In genomic region chr11:124935548-124936514, GRCh38 we compare ENCODE assay signal across 1 cellular context.
TF ChIP-seq lines count a peak whose summit lies in the region.

A gene with protein sequence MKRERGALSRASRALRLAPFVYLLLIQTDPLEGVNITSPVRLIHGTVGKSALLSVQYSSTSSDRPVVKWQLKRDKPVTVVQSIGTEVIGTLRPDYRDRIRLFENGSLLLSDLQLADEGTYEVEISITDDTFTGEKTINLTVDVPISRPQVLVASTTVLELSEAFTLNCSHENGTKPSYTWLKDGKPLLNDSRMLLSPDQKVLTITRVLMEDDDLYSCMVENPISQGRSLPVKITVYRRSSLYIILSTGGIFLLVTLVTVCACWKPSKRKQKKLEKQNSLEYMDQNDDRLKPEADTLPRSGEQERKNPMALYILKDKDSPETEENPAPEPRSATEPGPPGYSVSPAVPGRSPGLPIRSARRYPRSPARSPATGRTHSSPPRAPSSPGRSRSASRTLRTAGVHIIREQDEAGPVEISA (minus strand): TSS chr11:124936047. CDS start chr11:124936006, 41 bp downstream.

TF ChIP-seq in HepG2, 621 proteins besides CTCF, POLR2A, EP300 and RAD21 (continued from another document and continues in another):
- no peak for TF ChIP-seq ZNF710 (CRISPR knock-in tag; IDR thresholded peaks at IDR 0.05; ENCODE audit: borderline replicate concordance)
- no peak for TF ChIP-seq ZFP36 (IDR thresholded peaks at IDR 0.05; ENCODE audit: borderline replicate concordance, low read depth, low read length, partially characterized antibody)
- TF ChIP-seq SRSF1 (optimal IDR thresholded peaks at IDR 0.05; ENCODE audit: low read depth, low read length): no peak
- no peak for TF ChIP-seq ZNF775 (CRISPR knock-in tag; IDR thresholded peaks at IDR 0.05; ENCODE audit: borderline replicate concordance)
- TF ChIP-seq PLRG1 (conservative IDR thresholded peaks at IDR 0.05): no peak
- TF ChIP-seq ZNF598 (CRISPR knock-in tag; IDR thresholded peaks at IDR 0.05; ENCODE audit: borderline replicate concordance): peak; percentile 31; the same call in 1 of the 2 replicates
- no peak for TF ChIP-seq HDAC6 (IDR thresholded peaks at IDR 0.05; ENCODE audit: low read depth, low read length)
- TF ChIP-seq ZMAT3 (CRISPR knock-in tag; conservative IDR thresholded peaks at IDR 0.05): 0 out of 2 replicates have a peak, but pooled peaks have one; percentile 41
- TF ChIP-seq ZFP62 (CRISPR knock-in tag; IDR thresholded peaks at IDR 0.05): no peak
- no peak for TF ChIP-seq REXO4 (CRISPR knock-in tag; IDR thresholded peaks at IDR 0.05; ENCODE audit: borderline replicate concordance)
- TF ChIP-seq ZNF33A (CRISPR knock-in tag; IDR thresholded peaks at IDR 0.05; ENCODE audit: borderline replicate concordance): no peak
- TF ChIP-seq HNRNPH1 (optimal IDR thresholded peaks at IDR 0.05; ENCODE audit: low read depth, low read length): no peak
- no peak for TF ChIP-seq DNMT3B (CRISPR knock-in tag; conservative IDR thresholded peaks at IDR 0.05)
- TF ChIP-seq ZIK1 (CRISPR knock-in tag; IDR thresholded peaks at IDR 0.05; ENCODE audit: borderline replicate concordance, low read depth): peak; percentile 37; the same call in 1 of the 2 replicates
- no peak for TF ChIP-seq ATF1 (CRISPR knock-in tag; IDR thresholded peaks at IDR 0.05)
- TF ChIP-seq NCOA1 (CRISPR knock-in tag; IDR thresholded peaks at IDR 0.05): no peak
- no peak for TF ChIP-seq CENPBD1 (CRISPR knock-in tag; IDR thresholded peaks at IDR 0.05; ENCODE audit: borderline replicate concordance, low read depth)
- TF ChIP-seq, protein P1, sequence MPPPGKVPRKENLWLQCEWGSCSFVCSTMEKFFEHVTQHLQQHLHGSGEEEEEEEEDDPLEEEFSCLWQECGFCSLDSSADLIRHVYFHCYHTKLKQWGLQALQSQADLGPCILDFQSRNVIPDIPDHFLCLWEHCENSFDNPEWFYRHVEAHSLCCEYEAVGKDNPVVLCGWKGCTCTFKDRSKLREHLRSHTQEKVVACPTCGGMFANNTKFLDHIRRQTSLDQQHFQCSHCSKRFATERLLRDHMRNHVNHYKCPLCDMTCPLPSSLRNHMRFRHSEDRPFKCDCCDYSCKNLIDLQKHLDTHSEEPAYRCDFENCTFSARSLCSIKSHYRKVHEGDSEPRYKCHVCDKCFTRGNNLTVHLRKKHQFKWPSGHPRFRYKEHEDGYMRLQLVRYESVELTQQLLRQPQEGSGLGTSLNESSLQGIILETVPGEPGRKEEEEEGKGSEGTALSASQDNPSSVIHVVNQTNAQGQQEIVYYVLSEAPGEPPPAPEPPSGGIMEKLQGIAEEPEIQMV (CRISPR knock-in tag; IDR thresholded peaks at IDR 0.05; ENCODE audit: low read depth): no peak
- 0 out of 2 replicates have a peak, but pooled peaks have one; percentile 11 for TF ChIP-seq SPEN (CRISPR knock-in tag; IDR thresholded peaks at IDR 0.05; ENCODE audit: low read depth)
- TF ChIP-seq NCOR1 (IDR thresholded peaks at IDR 0.05; ENCODE audit: borderline replicate concordance, low read length): no peak
- no peak for TF ChIP-seq ZNF414 (CRISPR knock-in tag; IDR thresholded peaks at IDR 0.05)
- TF ChIP-seq ZNF761 (CRISPR knock-in tag; conservative IDR thresholded peaks at IDR 0.05): 0 out of 2 replicates have a peak, but pooled peaks have one; percentile 45
- TF ChIP-seq RBM22 (optimal IDR thresholded peaks at IDR 0.05; ENCODE audit: low read length): no peak
- peak; percentile 11; the same call in 1 of the 2 replicates for TF ChIP-seq ARID5B (CRISPR knock-in tag; IDR thresholded peaks at IDR 0.05)
- 0 out of 2 replicates have a peak, but pooled peaks have one; percentile 14 for TF ChIP-seq HOMEZ (CRISPR knock-in tag; IDR thresholded peaks at IDR 0.05; ENCODE audit: low read depth)
- TF ChIP-seq, protein P2, sequence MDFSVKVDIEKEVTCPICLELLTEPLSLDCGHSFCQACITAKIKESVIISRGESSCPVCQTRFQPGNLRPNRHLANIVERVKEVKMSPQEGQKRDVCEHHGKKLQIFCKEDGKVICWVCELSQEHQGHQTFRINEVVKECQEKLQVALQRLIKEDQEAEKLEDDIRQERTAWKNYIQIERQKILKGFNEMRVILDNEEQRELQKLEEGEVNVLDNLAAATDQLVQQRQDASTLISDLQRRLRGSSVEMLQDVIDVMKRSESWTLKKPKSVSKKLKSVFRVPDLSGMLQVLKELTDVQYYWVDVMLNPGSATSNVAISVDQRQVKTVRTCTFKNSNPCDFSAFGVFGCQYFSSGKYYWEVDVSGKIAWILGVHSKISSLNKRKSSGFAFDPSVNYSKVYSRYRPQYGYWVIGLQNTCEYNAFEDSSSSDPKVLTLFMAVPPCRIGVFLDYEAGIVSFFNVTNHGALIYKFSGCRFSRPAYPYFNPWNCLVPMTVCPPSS (IDR thresholded peaks at IDR 0.05): no peak
- TF ChIP-seq ELF4 (CRISPR knock-in tag; IDR thresholded peaks at IDR 0.05; ENCODE audit: borderline replicate concordance): no peak
- TF ChIP-seq ZNF430 (CRISPR knock-in tag; IDR thresholded peaks at IDR 0.05): no peak
- TF ChIP-seq HIVEP1 (CRISPR knock-in tag; IDR thresholded peaks at IDR 0.05): no peak
- TF ChIP-seq GRHL1 (CRISPR knock-in tag; conservative IDR thresholded peaks at IDR 0.05): no peak
- TF ChIP-seq RXRB (CRISPR knock-in tag; IDR thresholded peaks at IDR 0.05; ENCODE audit: borderline replicate concordance): no peak
- no peak for TF ChIP-seq MED13 (CRISPR knock-in tag; IDR thresholded peaks at IDR 0.05)
- no peak for TF ChIP-seq RFX1 (IDR thresholded peaks at IDR 0.05)
- no peak for TF ChIP-seq ATAD3A (CRISPR knock-in tag; IDR thresholded peaks at IDR 0.05)
- TF ChIP-seq, protein P3, sequence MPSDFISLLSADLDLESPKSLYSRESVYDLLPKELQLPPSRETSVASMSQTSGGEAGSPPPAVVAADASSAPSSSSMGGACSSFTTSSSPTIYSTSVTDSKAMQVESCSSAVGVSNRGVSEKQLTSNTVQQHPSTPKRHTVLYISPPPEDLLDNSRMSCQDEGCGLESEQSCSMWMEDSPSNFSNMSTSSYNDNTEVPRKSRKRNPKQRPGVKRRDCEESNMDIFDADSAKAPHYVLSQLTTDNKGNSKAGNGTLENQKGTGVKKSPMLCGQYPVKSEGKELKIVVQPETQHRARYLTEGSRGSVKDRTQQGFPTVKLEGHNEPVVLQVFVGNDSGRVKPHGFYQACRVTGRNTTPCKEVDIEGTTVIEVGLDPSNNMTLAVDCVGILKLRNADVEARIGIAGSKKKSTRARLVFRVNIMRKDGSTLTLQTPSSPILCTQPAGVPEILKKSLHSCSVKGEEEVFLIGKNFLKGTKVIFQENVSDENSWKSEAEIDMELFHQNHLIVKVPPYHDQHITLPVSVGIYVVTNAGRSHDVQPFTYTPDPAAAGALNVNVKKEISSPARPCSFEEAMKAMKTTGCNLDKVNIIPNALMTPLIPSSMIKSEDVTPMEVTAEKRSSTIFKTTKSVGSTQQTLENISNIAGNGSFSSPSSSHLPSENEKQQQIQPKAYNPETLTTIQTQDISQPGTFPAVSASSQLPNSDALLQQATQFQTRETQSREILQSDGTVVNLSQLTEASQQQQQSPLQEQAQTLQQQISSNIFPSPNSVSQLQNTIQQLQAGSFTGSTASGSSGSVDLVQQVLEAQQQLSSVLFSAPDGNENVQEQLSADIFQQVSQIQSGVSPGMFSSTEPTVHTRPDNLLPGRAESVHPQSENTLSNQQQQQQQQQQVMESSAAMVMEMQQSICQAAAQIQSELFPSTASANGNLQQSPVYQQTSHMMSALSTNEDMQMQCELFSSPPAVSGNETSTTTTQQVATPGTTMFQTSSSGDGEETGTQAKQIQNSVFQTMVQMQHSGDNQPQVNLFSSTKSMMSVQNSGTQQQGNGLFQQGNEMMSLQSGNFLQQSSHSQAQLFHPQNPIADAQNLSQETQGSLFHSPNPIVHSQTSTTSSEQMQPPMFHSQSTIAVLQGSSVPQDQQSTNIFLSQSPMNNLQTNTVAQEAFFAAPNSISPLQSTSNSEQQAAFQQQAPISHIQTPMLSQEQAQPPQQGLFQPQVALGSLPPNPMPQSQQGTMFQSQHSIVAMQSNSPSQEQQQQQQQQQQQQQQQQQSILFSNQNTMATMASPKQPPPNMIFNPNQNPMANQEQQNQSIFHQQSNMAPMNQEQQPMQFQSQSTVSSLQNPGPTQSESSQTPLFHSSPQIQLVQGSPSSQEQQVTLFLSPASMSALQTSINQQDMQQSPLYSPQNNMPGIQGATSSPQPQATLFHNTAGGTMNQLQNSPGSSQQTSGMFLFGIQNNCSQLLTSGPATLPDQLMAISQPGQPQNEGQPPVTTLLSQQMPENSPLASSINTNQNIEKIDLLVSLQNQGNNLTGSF (CRISPR knock-in tag; IDR thresholded peaks at IDR 0.05): no peak
- TF ChIP-seq MTA1 (CRISPR knock-in tag; IDR thresholded peaks at IDR 0.05; ENCODE audit: borderline replicate concordance): no peak
- TF ChIP-seq ZNF441 (CRISPR knock-in tag; IDR thresholded peaks at IDR 0.05; ENCODE audit: borderline replicate concordance): 0 out of 2 replicates have a peak, but pooled peaks have one; percentile 23
